Comparison of ENCODE assay signal across 35 cellular contexts in genomic region chr1:147217142-147217541, GRCh38.
"Had no signal": no experiment of that assay in that cellular context is flagged by ENCODE, and none has a peak within 500 bp of the region (broad histone marks: within the 10 kb centered on the region; RNA-seq: fewer than 3 reads in every experiment).

No MANE protein-coding gene starts in this region.

- H3K27ac ChIP-seq: KMS-11 had no signal

- DNase-seq: Karpas-422, Kasumi-1, MG63, MM.1S, MV-4-11, NCI-H1048, NCI-H1092, NCI-H1092 treated with DMSO at 0.1 percent for 48 hours, NCI-H1105, NCI-H1105 treated with DMSO at 0.1 percent for 48 hours, NCI-H1417, NCI-H1417 treated with DMSO at 0.1 percent for 48 hours, NCI-H1436, NCI-H1436 treated with DMSO at 0.1 percent for 48 hours, NCI-H146, NCI-H1694, NCI-H1694 treated with DMSO at 0.1 percent for 48 hours, NCI-H187, NCI-H187 treated with DMSO at 0.1 percent for 48 hours, NCI-H1930, NCI-H2029, NCI-H2029 treated with DMSO at 0.1 percent for 48 hours, NCI-H2081, NCI-H2081 treated with DMSO at 0.1 percent for 48 hours, NCI-H2107, NCI-H2171, NCI-H2171 treated with DMSO at 0.1 percent for 48 hours, NCI-H2227 treated with DMSO at 0.1 percent for 48 hours, NCI-H226, NCI-H345, NCI-H446, NCI-H446 treated with DMSO at 0.1 percent for 48 hours, NCI-H510A, NCI-H510A treated with DMSO at 0.1 percent for 48 hours had no signal

- H3K4me3 ChIP-seq: MG63 had no signal

- H3K9me3 ChIP-seq: MG63 had no signal

- H3K9ac ChIP-seq: KMS-11 had no signal

- H3K4me2 ChIP-seq: KMS-11 had no signal

- H3K36me3 ChIP-seq: MG63 had no signal

- H3K27me3 ChIP-seq: MG63 had no signal
